In the genomic region with DNA sequence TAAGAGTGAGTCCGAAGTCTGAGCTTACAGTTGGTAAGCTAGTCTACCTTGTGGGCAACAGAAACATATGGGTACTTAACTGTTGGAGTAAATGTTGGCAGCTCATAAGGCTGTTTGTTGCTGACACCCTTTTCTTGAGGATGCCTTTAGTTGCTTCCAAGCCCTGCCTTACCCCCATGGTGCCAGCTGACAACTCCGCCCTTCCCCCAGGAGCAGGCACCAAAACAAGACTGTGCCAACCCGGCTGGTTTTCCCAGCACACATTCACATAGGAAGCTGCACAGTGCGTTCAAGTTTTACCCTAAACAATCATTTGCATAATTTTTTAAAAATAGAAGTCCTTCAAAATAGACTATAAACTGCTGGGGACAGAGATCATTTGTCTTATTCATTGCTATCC, we compare ENCODE assay signal across 24 cellular contexts.
"Had no signal": no experiment of that assay in that cellular context is flagged by ENCODE, and none has a peak within 500 bp of the region (broad histone marks: within the 10 kb centered on the region; RNA-seq: fewer than 3 reads in every experiment).

No MANE protein-coding gene starts in this region.

- FAIRE-seq: K562 had no signal

- DNase-seq: Kasumi-1; MM.1S; NCI-H1092 treated with DMSO at 0.1 percent for 48 hours; NCI-H1436; NCI-H187; NCI-H2029; NCI-H2081 treated with DMSO at 0.1 percent for 48 hours; NCI-H2171; NCI-H226; NCI-H446; NCI-H510A; NCI-H524 treated with DMSO at 0.1 percent for 48 hours; NCI-H69; NCI-H774; NK-92 treated with Interleukin-12 subunit alpha and Interleukin-12 subunit beta, amount 100 ng/mL, for 24 hours; PC-3; SHP77; SK-N-SH; SW 1271; T-cell had no signal

- H3K4me3 ChIP-seq: K562 had no signal

- H3K9me3 ChIP-seq: SK-N-SH had no signal

- ATAC-seq: K562, Panc1, PC-3, T-cell had no signal

- H3K27ac ChIP-seq: KMS-11, RWPE1 had no signal
